19 cellular contexts compared by ENCODE assay signal in the genomic region with DNA sequence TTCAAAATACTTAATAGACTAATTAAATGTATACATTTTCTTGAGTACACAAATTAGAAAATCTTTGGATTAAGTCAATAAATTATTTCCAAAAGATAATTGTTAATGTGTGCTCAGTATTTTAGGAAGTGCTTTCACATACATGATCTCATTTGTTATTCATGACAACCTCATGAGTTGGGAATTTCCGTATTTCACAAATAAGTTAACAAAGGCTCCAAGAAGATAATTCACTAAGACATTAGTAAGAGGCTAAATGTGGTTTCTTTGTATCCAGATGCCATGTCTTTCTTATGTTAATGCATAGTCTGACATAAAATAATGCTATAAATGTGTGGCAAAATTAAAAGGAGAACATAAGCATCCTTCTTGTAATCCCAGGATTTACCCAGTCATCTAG.
"Had no signal": no experiment of that assay in that cellular context is flagged by ENCODE, and none has a peak within 500 bp of the region (broad histone marks: within the 10 kb centered on the region; RNA-seq: fewer than 3 reads in every experiment).

No MANE protein-coding gene starts in this region.

- ATAC-seq: activated T-helper 17 cell treated with anti-CD3 and anti-CD28 coated beads, Interleukin-2, amount 50 U/mL, for 72 hours; heart right ventricle; natural killer cell; stimulated activated naive B cell treated with anti-CD40 and anti-IgM and Interleukin-4, amounts not matched to agents 10 μg/mL and 1 μg/mL and 100 μg/mL, for 72 hours; T-cell had no signal

- H3K27ac Mint-ChIP-seq: activated T-helper 17 cell treated with anti-CD3 and anti-CD28 coated beads, Interleukin-2, amount 50 U/mL, for 72 hours; endodermal cell; natural killer cell; stimulated activated naive B cell treated with anti-CD40 and anti-IgM and Interleukin-4, amounts not matched to agents 10 μg/mL and 1 μg/mL and 100 μg/mL, for 72 hours; T-cell had no signal

- H3K27ac ChIP-seq: cardiac muscle cell, dorsolateral prefrontal cortex, heart right ventricle, neutrophil, tibial artery, uterus had no signal

- H3K36me3 Mint-ChIP-seq: natural killer cell; stimulated activated naive B cell treated with anti-CD40 and anti-IgM and Interleukin-4, amounts not matched to agents 10 μg/mL and 1 μg/mL and 100 μg/mL, for 72 hours; T-cell had no signal

- H3K4me3 Mint-ChIP-seq: activated T-helper 17 cell treated with anti-CD3 and anti-CD28 coated beads, Interleukin-2, amount 50 U/mL, for 72 hours; endodermal cell; natural killer cell; stimulated activated naive B cell treated with anti-CD40 and anti-IgM and Interleukin-4, amounts not matched to agents 10 μg/mL and 1 μg/mL and 100 μg/mL, for 72 hours; T-cell had no signal

- DNase-seq: activated CD4-positive, CD25-positive, alpha-beta regulatory T cell treated with anti-CD3 and anti-CD28 coated beads, Interleukin-2, amount 50 U/mL, for 72 hours; activated naive CD4-positive, alpha-beta T cell treated with Interleukin-2 at 50 U/mL for 16 hours; activated T-cell treated with anti-CD3 and anti-CD28 coated beads for 4 hours; anterior cingulate cortex; dorsolateral prefrontal cortex; endodermal cell; foreskin melanocyte; heart right ventricle; natural killer cell; posterior cingulate gyrus; stimulated activated CD4-positive, alpha-beta T cell treated with anti-CD3 and anti-CD28 coated beads, Interleukin-4, amount 100 ng/mL, for 1 hour; stimulated activated naive B cell treated with anti-CD40 and anti-IgM and Interleukin-4, amounts not matched to agents 10 μg/mL and 1 μg/mL and 100 μg/mL, for 72 hours; T-cell; T-helper 9 cell; tibial artery; uterus had no signal

- H3K9me3 Mint-ChIP-seq: endodermal cell had no signal

- H3K4me1 Mint-ChIP-seq: activated T-helper 17 cell treated with anti-CD3 and anti-CD28 coated beads, Interleukin-2, amount 50 U/mL, for 72 hours; natural killer cell; T-cell had no signal
